In the genomic region with DNA sequence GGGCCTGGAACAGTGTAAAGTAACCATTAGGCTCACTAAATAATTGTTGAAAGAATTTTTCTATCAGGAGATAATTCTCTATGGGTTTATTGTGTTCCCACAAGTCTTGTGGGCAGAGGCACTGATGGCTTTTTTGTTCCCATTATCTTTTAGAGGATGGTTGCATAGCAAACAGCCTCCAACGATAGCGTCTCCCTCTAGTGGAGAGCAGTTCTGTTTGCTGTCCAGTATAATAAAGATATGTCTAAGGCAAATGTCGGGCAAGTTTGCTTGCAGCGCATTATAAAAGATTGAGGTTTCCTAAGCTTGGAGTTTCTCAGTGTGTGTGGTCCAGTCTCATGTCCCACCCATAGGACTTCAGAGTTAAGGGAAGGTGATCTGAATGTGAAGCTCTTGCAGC, we compare ENCODE assay signal across 3 cellular contexts.
TF ChIP-seq lines count a peak whose summit lies in the region.

No MANE protein-coding gene starts in this region.

TF ChIP-seq in SK-N-SH, 30 proteins besides CTCF, POLR2A, EP300 and RAD21:
- no peak for TF ChIP-seq TCF12 (IDR thresholded peaks at IDR 0.05)
- no peak for TF ChIP-seq TAF1 (IDR thresholded peaks at IDR 0.05; ENCODE audit: borderline replicate concordance, low read depth, low read length)
- TF ChIP-seq EZH2phosphoT487 (IDR thresholded peaks at IDR 0.05; ENCODE audit: borderline replicate concordance, low read depth), result no peak
- TF ChIP-seq USF2 (IDR thresholded peaks at IDR 0.05; ENCODE audit: borderline replicate concordance, low read depth, low read length), result no peak
- no peak for TF ChIP-seq USF1 (IDR thresholded peaks at IDR 0.05; ENCODE audit: borderline replicate concordance, low read depth)
- no peak for TF ChIP-seq SIN3A (IDR thresholded peaks at IDR 0.05; ENCODE audit: borderline replicate concordance, low read depth, low read length)
- TF ChIP-seq, protein P1, sequence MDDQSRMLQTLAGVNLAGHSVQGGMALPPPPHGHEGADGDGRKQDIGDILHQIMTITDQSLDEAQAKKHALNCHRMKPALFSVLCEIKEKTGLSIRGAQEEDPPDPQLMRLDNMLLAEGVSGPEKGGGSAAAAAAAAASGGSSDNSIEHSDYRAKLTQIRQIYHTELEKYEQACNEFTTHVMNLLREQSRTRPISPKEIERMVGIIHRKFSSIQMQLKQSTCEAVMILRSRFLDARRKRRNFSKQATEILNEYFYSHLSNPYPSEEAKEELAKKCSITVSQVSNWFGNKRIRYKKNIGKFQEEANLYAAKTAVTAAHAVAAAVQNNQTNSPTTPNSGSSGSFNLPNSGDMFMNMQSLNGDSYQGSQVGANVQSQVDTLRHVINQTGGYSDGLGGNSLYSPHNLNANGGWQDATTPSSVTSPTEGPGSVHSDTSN (IDR thresholded peaks at IDR 0.05), result no peak
- no peak for TF ChIP-seq ELF1 (IDR thresholded peaks at IDR 0.05)
- TF ChIP-seq FOXJ3 (CRISPR knock-in tag; IDR thresholded peaks at IDR 0.05), result no peak
- TF ChIP-seq MEF2A (IDR thresholded peaks at IDR 0.05; ENCODE audit: borderline replicate concordance, low read depth), result no peak
- TF ChIP-seq REST (IDR thresholded peaks at IDR 0.05; ENCODE audit: low read depth, low read length), result no peak

TF ChIP-seq in SK-N-SH treated with all-trans-retinoic acid at 6 μM for 48 hours, 23 proteins besides CTCF, POLR2A, EP300 and RAD21:
- TF ChIP-seq, protein P2, sequence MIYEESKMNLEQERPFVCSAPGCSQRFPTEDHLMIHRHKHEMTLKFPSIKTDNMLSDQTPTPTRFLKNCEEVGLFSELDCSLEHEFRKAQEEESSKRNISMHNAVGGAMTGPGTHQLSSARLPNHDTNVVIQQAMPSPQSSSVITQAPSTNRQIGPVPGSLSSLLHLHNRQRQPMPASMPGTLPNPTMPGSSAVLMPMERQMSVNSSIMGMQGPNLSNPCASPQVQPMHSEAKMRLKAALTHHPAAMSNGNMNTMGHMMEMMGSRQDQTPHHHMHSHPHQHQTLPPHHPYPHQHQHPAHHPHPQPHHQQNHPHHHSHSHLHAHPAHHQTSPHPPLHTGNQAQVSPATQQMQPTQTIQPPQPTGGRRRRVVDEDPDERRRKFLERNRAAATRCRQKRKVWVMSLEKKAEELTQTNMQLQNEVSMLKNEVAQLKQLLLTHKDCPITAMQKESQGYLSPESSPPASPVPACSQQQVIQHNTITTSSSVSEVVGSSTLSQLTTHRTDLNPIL (CRISPR knock-in tag; IDR thresholded peaks at IDR 0.05; ENCODE audit: low read depth), result no peak
- TF ChIP-seq RARB (CRISPR knock-in tag; IDR thresholded peaks at IDR 0.05) (no peak), ESRRG (CRISPR knock-in tag; IDR thresholded peaks at IDR 0.05) (no peak), PPARA (CRISPR knock-in tag; IDR thresholded peaks at IDR 0.05; ENCODE audit: borderline replicate concordance) (no peak), TCF4 (CRISPR knock-in tag; IDR thresholded peaks at IDR 0.05; ENCODE audit: borderline replicate concordance) (no peak), OSR1 (CRISPR knock-in tag; IDR thresholded peaks at IDR 0.05) (no peak), SNAI2 (CRISPR knock-in tag; IDR thresholded peaks at IDR 0.05) (no peak), ZNF70 (CRISPR knock-in tag; IDR thresholded peaks at IDR 0.05) (no peak), ZFP3 (CRISPR knock-in tag; IDR thresholded peaks at IDR 0.05) (no peak), ZC3H10 (CRISPR knock-in tag; IDR thresholded peaks at IDR 0.05) (no peak), POU6F1 (CRISPR knock-in tag; IDR thresholded peaks at IDR 0.05; ENCODE audit: borderline replicate concordance, low read depth) (no peak), ZFP30 (CRISPR knock-in tag; IDR thresholded peaks at IDR 0.05) (no peak), ISL1 (CRISPR knock-in tag; IDR thresholded peaks at IDR 0.05) (no peak), ARNTL (CRISPR knock-in tag; IDR thresholded peaks at IDR 0.05; ENCODE audit: borderline replicate concordance, low read depth) (no peak), ZNF565 (CRISPR knock-in tag; conservative IDR thresholded peaks at IDR 0.05; ENCODE audit: low read depth) (no peak), GLIS3 (CRISPR knock-in tag; IDR thresholded peaks at IDR 0.05) (no peak)
- TF ChIP-seq, protein P3, sequence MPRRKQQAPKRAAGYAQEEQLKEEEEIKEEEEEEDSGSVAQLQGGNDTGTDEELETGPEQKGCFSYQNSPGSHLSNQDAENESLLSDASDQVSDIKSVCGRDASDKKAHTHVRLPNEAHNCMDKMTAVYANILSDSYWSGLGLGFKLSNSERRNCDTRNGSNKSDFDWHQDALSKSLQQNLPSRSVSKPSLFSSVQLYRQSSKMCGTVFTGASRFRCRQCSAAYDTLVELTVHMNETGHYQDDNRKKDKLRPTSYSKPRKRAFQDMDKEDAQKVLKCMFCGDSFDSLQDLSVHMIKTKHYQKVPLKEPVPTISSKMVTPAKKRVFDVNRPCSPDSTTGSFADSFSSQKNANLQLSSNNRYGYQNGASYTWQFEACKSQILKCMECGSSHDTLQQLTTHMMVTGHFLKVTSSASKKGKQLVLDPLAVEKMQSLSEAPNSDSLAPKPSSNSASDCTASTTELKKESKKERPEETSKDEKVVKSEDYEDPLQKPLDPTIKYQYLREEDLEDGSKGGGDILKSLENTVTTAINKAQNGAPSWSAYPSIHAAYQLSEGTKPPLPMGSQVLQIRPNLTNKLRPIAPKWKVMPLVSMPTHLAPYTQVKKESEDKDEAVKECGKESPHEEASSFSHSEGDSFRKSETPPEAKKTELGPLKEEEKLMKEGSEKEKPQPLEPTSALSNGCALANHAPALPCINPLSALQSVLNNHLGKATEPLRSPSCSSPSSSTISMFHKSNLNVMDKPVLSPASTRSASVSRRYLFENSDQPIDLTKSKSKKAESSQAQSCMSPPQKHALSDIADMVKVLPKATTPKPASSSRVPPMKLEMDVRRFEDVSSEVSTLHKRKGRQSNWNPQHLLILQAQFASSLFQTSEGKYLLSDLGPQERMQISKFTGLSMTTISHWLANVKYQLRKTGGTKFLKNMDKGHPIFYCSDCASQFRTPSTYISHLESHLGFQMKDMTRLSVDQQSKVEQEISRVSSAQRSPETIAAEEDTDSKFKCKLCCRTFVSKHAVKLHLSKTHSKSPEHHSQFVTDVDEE (CRISPR knock-in tag; IDR thresholded peaks at IDR 0.05), result no peak
- TF ChIP-seq, protein P4, sequence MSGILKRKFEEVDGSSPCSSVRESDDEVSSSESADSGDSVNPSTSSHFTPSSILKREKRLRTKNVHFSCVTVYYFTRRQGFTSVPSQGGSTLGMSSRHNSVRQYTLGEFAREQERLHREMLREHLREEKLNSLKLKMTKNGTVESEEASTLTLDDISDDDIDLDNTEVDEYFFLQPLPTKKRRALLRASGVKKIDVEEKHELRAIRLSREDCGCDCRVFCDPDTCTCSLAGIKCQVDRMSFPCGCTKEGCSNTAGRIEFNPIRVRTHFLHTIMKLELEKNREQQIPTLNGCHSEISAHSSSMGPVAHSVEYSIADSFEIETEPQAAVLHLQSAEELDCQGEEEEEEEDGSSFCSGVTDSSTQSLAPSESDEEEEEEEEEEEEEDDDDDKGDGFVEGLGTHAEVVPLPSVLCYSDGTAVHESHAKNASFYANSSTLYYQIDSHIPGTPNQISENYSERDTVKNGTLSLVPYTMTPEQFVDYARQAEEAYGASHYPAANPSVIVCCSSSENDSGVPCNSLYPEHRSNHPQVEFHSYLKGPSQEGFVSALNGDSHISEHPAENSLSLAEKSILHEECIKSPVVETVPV (CRISPR knock-in tag; IDR thresholded peaks at IDR 0.05), result no peak

TF ChIP-seq in GM12878, 131 proteins besides CTCF, POLR2A, EP300 and RAD21:
- TF ChIP-seq MYC (IDR thresholded peaks at IDR 0.05; ENCODE audit: insufficient read depth, insufficient read length, insufficient replicate concordance, low read length, severe bottlenecking) (no peak), CHD4 (IDR thresholded peaks at IDR 0.05) (no peak)
TF ChIP-seq in GM12878: peak in this region for 0.
